Comparison of ENCODE assay signal across 8 cellular contexts in the genomic region with DNA sequence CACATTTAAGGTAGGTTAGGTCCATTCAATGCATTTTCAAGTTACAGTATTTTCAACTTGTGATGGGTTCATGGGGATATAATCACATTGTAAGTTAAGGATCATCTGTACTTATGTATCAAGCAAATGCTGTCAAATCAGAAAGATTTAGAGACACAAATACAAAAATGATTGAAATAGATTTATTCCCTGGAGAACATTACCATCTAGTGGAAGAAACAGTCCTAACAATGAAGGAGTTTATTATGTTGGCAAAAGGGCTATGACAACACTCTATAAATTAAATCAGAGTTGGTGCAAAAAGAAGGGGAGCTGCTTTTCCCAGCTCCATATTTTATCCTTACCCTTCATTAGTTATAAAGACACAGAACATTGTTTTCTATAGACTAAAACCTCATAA.
DNase-seq lines count a peak whose midpoint lies in the region; ATAC-seq and TF ChIP-seq lines count a peak whose summit lies in the region.

No MANE protein-coding gene starts in this region.

- TF ChIP-seq CTCF in colonic mucosa (IDR thresholded peaks at IDR 0.05) (peak; percentile 20), progenitor cell of endocrine pancreas (IDR thresholded peaks at IDR 0.05; ENCODE audit: unreplicated experiment) (peak; percentile 62), gastroesophageal sphincter (IDR thresholded peaks at IDR 0.05) (no peak)

- no peaks in the 10 kb centered on the region for H3K9me3 Mint-ChIP-seq in progenitor cell of endocrine pancreas (ENCODE audit: low read depth)

- peaks cover 13% of the 10 kb centered on the region for H3K27me3 Mint-ChIP-seq in progenitor cell of endocrine pancreas

- H3K27ac Mint-ChIP-seq in progenitor cell of endocrine pancreas, result no peak overlapping the region

- peaks cover 3% of the 10 kb centered on the region for H3K4me1 Mint-ChIP-seq in progenitor cell of endocrine pancreas (ENCODE audit: low read depth)

- H3K36me3 ChIP-seq in colonic mucosa, result no peaks in the 10 kb centered on the region
- no peaks in the 10 kb centered on the region for H3K36me3 ChIP-seq in gastroesophageal sphincter

- H3K9me3 ChIP-seq in colonic mucosa (no peaks in the 10 kb centered on the region), gastroesophageal sphincter (no peaks in the 10 kb centered on the region)

- no peak for ATAC-seq in gastroesophageal sphincter
- ATAC-seq in HG02884 (IDR thresholded peaks at IDR 0.05; ENCODE audit: unreplicated experiment), result no peak

- H3K27ac ChIP-seq in colonic mucosa, result no peak overlapping the region
- no peak overlapping the region for H3K27ac ChIP-seq in gastroesophageal sphincter

- no peak for TF ChIP-seq POLR2A in gastroesophageal sphincter (IDR thresholded peaks at IDR 0.05)

- H3K27me3 ChIP-seq in colonic mucosa, result no peaks in the 10 kb centered on the region
- H3K27me3 ChIP-seq in gastroesophageal sphincter, result peaks cover 8% of the 10 kb centered on the region

- no peaks in the 10 kb centered on the region for H3K4me1 ChIP-seq in colonic mucosa
- no peaks in the 10 kb centered on the region for H3K4me1 ChIP-seq in gastroesophageal sphincter

- H3K36me3 Mint-ChIP-seq in progenitor cell of endocrine pancreas (ENCODE audit: insufficient read depth), result no peaks in the 10 kb centered on the region

- intact Hi-C loops in colonic mucosa (cut with DNase I), result loop anchor here (2.0 kb wide), 1 partner anchor 210 kb away; no protein-coding TSS in a partner anchor

- peak in 2 of 3 experiments; percentile 9 to 64 for DNase-seq in NCI-H1417 (lab: John Stamatoyannopoulos, UW)
- no peak for DNase-seq in NCI-H1417 treated with DMSO at 0.1 percent for 48 hours (lab: John Stamatoyannopoulos, UW)
- peak; percentile 21 for DNase-seq in NCI-H345 treated with DMSO at 0.1 percent for 48 hours (lab: John Stamatoyannopoulos, UW; ENCODE audit: unreplicated experiment)
- DNase-seq in colonic mucosa, result no peak
- DNase-seq in progenitor cell of endocrine pancreas (ENCODE audit: low spot score, unreplicated experiment), result no peak
- no peak for DNase-seq in HUDEP-2 (lab: John Stamatoyannopoulos, UW; ENCODE audit: unreplicated experiment in 76 of 76)

- H3K4me3 Mint-ChIP-seq in progenitor cell of endocrine pancreas (ENCODE audit: low read depth), result no peak overlapping the region

- H3K9ac ChIP-seq in colonic mucosa (ENCODE audit: low read depth in 2 of 2, low read length in 2 of 2), result no peak overlapping the region

- TF ChIP-seq EP300 in gastroesophageal sphincter (IDR thresholded peaks at IDR 0.05), result no peak

- H3K4me3 ChIP-seq in colonic mucosa (no peak overlapping the region), gastroesophageal sphincter (no peak overlapping the region)

Comparison
In these comparisons a context has a peak if more than half of its experiments do, and no peak if none do; other contexts are left out.
1. DNase-seq: peak in NCI-H1417 (2 of 3) and NCI-H345 treated with DMSO at 0.1 percent for 48 hours (single experiment); none in NCI-H1417 treated with DMSO at 0.1 percent for 48 hours (single experiment), colonic mucosa (single experiment), progenitor cell of endocrine pancreas (single experiment) and HUDEP-2 (0 of 76).
2. CTCF ChIP-seq: peak in colonic mucosa (single experiment) and progenitor cell of endocrine pancreas (single experiment); none in gastroesophageal sphincter (0 of 4).